In genomic region chr4:7657545-7658296, GRCh38 we compare ENCODE assay signal across 26 cellular contexts.
"Had no signal": no experiment of that assay in that cellular context is flagged by ENCODE, and none has a peak within 500 bp of the region (broad histone marks: within the 10 kb centered on the region; RNA-seq: fewer than 3 reads in every experiment).

No MANE protein-coding gene starts in this region.

- H3K9ac ChIP-seq: neural progenitor cell had no signal

- H3K4me1 Mint-ChIP-seq: activated naive CD8-positive, alpha-beta T cell treated with anti-CD3 and anti-CD28 coated beads, Interleukin-2, amount 50 U/mL, for 24 hours; naive B cell; stimulated activated naive B cell treated with anti-CD40 and anti-IgM and Interleukin-4, amounts not matched to agents 10 μg/mL and 1 μg/mL and 100 μg/mL, for 72 hours had no signal

- H3K36me3 Mint-ChIP-seq: naive B cell; neural progenitor cell; stimulated activated naive B cell treated with anti-CD40 and anti-IgM and Interleukin-4, amounts not matched to agents 10 μg/mL and 1 μg/mL and 100 μg/mL, for 72 hours; T-cell; WTC11 had no signal

- FAIRE-seq: small intestine, urothelium cell line had no signal

- H3K36me3 ChIP-seq: lower lobe of right lung, neural progenitor cell, transverse colon had no signal

- H3K4me3 Mint-ChIP-seq: activated CD4-positive, alpha-beta memory T cell treated with anti-CD3 and anti-CD28 coated beads, Interleukin-2, amount 10 ng/mL, durations not matched to agents 7 days and 5 days; activated naive CD4-positive, alpha-beta T cell treated with anti-CD3 and anti-CD28 coated beads for 36 hours; activated naive CD8-positive, alpha-beta T cell treated with anti-CD3 and anti-CD28 coated beads, Interleukin-2, amount 50 U/mL, for 24 hours; dendritic cell treated with granulocyte-macrophage colony-stimulating factor and Interleukin-4, amounts not matched to agents 40 ng/mL and 50 ng/mL, for 4 days; naive B cell; neural progenitor cell; stimulated activated naive B cell treated with anti-CD40 and anti-IgM and Interleukin-4, amounts not matched to agents 10 μg/mL and 1 μg/mL and 100 μg/mL, for 72 hours; T-cell; T-helper 2 cell treated with Interferon-gamma antibody and Interleukin-4, amounts not matched to agents 5 μg/mL and 100 μg/mL, for 36 hours; WTC11 had no signal

- ATAC-seq: activated naive CD8-positive, alpha-beta T cell treated with anti-CD3 and anti-CD28 coated beads, Interleukin-2, amount 50 U/mL, for 24 hours; body of pancreas; left lobe of liver; lower lobe of right lung; sciatic nerve; T-cell; WTC11 had no signal

- H3K4me3 ChIP-seq: body of pancreas, lower lobe of right lung, neural progenitor cell, transverse colon had no signal

- H3K27ac ChIP-seq: body of pancreas, lower lobe of right lung, neural progenitor cell, transverse colon had no signal

- H3K9me3 ChIP-seq: body of pancreas, lower lobe of right lung, transverse colon had no signal

- DNase-seq: activated CD4-positive, alpha-beta memory T cell treated with anti-CD3 and anti-CD28 coated beads, Interleukin-2, amount 10 ng/mL, durations not matched to agents 7 days and 5 days; activated CD4-positive, alpha-beta T cell treated with anti-CD3 and anti-CD28 coated beads for 48 hours; activated effector memory CD4-positive, alpha-beta T cell treated with Interleukin-2 at 50 U/mL for 16 hours; activated naive CD4-positive, alpha-beta T cell treated with anti-CD3 and anti-CD28 coated beads for 36 hours; activated naive CD8-positive, alpha-beta T cell treated with anti-CD3 and anti-CD28 coated beads, Interleukin-2, amount 50 U/mL, for 24 hours; activated T-cell treated with anti-CD3 and anti-CD28 coated beads, Interleukin-2, amount 50 U/mL, for 1 hour; anterior cingulate cortex; body of pancreas; effector CD4-positive, alpha-beta T cell; erythroblast; foreskin fibroblast; mesendoderm; naive B cell; small intestine; stimulated activated CD4-positive, alpha-beta T cell treated with anti-CD3 and anti-CD28 coated beads, Interleukin-15, amount 100 ng/mL, for 24 hours; stimulated activated naive B cell treated with anti-CD40 and anti-IgM and Interleukin-4, amounts not matched to agents 10 μg/mL and 1 μg/mL and 100 μg/mL, for 72 hours; T-cell; transverse colon had no signal

- H3K4me2 ChIP-seq: neural progenitor cell had no signal

- H3K27me3 ChIP-seq: body of pancreas, neural progenitor cell, transverse colon had no signal

- H2AFZ ChIP-seq: neural progenitor cell had no signal

- H3K9me3 Mint-ChIP-seq: activated CD4-positive, alpha-beta memory T cell treated with anti-CD3 and anti-CD28 coated beads, Interleukin-2, amount 10 ng/mL, durations not matched to agents 7 days and 5 days; activated naive CD4-positive, alpha-beta T cell treated with anti-CD3 and anti-CD28 coated beads for 36 hours; activated naive CD8-positive, alpha-beta T cell treated with anti-CD3 and anti-CD28 coated beads, Interleukin-2, amount 50 U/mL, for 24 hours; dendritic cell treated with granulocyte-macrophage colony-stimulating factor and Interleukin-4, amounts not matched to agents 40 ng/mL and 50 ng/mL, for 4 days; neural progenitor cell; T-cell; T-helper 2 cell treated with Interferon-gamma antibody and Interleukin-4, amounts not matched to agents 5 μg/mL and 100 μg/mL, for 36 hours; WTC11 had no signal

- H3K4me1 ChIP-seq: body of pancreas, neural progenitor cell, transverse colon had no signal
